8 cellular contexts compared by ENCODE assay signal in genomic region chr5:32710335-32710858, GRCh38. TPM values are rescaled to one million over a fixed set of nuclear protein-coding genes. Genes with fewer than 3 reads are reported as not detected.
DNase-seq lines count a peak whose midpoint lies in the region; ATAC-seq and TF ChIP-seq lines count a peak whose summit lies in the region.

No MANE protein-coding gene starts in this region.

- ATAC-seq in SK-N-SH treated with all-trans-retinoic acid at 6 μM for 48 hours (peak; percentile 35), GM18520 (IDR thresholded peaks at IDR 0.05; ENCODE audit: unreplicated experiment) (no peak)

- CTCF ChIA-PET in activated naive CD4-positive, alpha-beta T cell treated with anti-CD3 and anti-CD28 coated beads, Interleukin-2, amount 10 ng/mL, durations not matched to agents 7 days and 5 days (lab: Charles Lee) = no interaction called here

- H3K27me3 ChIP-seq in esophagus squamous epithelium = peaks cover 0 to 51% (median 0%) of the 10 kb centered on the region in 4 donors

- 0% methylated on average over 12 of the region's 29 CpGs; no CpG with 5 or more reads in 1 of the 2 donors for WGBS in esophagus squamous epithelium, 2 donors

- H3K4me1 ChIP-seq in esophagus squamous epithelium = peaks cover 12 to 62% (median 16%) of the 10 kb centered on the region in 3 donors

- H3K9me3 ChIP-seq in esophagus squamous epithelium = no peaks in the 10 kb centered on the region

- TF ChIP-seq CTCF in esophagus squamous epithelium (IDR thresholded peaks at IDR 0.05) (no peak), nephron progenitor cell (IDR thresholded peaks at IDR 0.05) (no peak)

- no peak for DNase-seq in activated naive CD4-positive, alpha-beta T cell treated with anti-CD3 and anti-CD28 coated beads, Interleukin-2, amount 10 ng/mL, durations not matched to agents 7 days and 5 days
- DNase-seq in activated naive CD4-positive, alpha-beta T cell treated with anti-CD3 and anti-CD28 coated beads, Interleukin-2, amount 50 U/mL, for 16 hours = no peak
- no peak for DNase-seq in esophagus squamous epithelium (lab: John Stamatoyannopoulos, UW)
- peak; percentile 58 for DNase-seq in nephron progenitor cell
- DNase-seq in NCI-H345 treated with DMSO at 0.1 percent for 48 hours (lab: John Stamatoyannopoulos, UW; ENCODE audit: unreplicated experiment) = no peak
- no peak for DNase-seq in stimulated activated CD4-positive, alpha-beta T cell treated with anti-CD3 and anti-CD28 coated beads, Interleukin-2, amount 100 ng/mL, for 48 hours

- H3K27ac ChIP-seq in esophagus squamous epithelium = peak overlapping the region; percentile 73 to 89 (median 80)

- H3K4me3 ChIP-seq in esophagus squamous epithelium = peak overlapping the region; percentile 42 to 81 (median 72)

- no peaks in the 10 kb centered on the region for H3K9me3 Mint-ChIP-seq in activated naive CD4-positive, alpha-beta T cell treated with anti-CD3 and anti-CD28 coated beads, Interleukin-2, amount 10 ng/mL, durations not matched to agents 7 days and 5 days
- H3K9me3 Mint-ChIP-seq in nephron progenitor cell = no peaks in the 10 kb centered on the region

- no peaks in the 10 kb centered on the region for H3K36me3 Mint-ChIP-seq in activated naive CD4-positive, alpha-beta T cell treated with anti-CD3 and anti-CD28 coated beads, Interleukin-2, amount 10 ng/mL, durations not matched to agents 7 days and 5 days
- no peaks in the 10 kb centered on the region for H3K36me3 Mint-ChIP-seq in nephron progenitor cell (ENCODE audit: low read depth)

- peak overlapping the region; percentile 69 for H3K4me3 Mint-ChIP-seq in activated naive CD4-positive, alpha-beta T cell treated with anti-CD3 and anti-CD28 coated beads, Interleukin-2, amount 10 ng/mL, durations not matched to agents 7 days and 5 days
- peak overlapping the region; percentile 75 for H3K4me3 Mint-ChIP-seq in nephron progenitor cell

- intact Hi-C loops in esophagus squamous epithelium (cut with DNase I) = no loop called here

- peaks cover 79% of the 10 kb centered on the region for H3K27me3 Mint-ChIP-seq in activated naive CD4-positive, alpha-beta T cell treated with anti-CD3 and anti-CD28 coated beads, Interleukin-2, amount 10 ng/mL, durations not matched to agents 7 days and 5 days
- peaks cover 92% of the 10 kb centered on the region for H3K27me3 Mint-ChIP-seq in nephron progenitor cell (ENCODE audit: low read depth, poor library complexity)

- peaks cover 33% of the 10 kb centered on the region for H3K4me1 Mint-ChIP-seq in activated naive CD4-positive, alpha-beta T cell treated with anti-CD3 and anti-CD28 coated beads, Interleukin-2, amount 10 ng/mL, durations not matched to agents 7 days and 5 days
- peaks cover 36% of the 10 kb centered on the region for H3K4me1 Mint-ChIP-seq in nephron progenitor cell

- TF ChIP-seq POLR2A in esophagus squamous epithelium (IDR thresholded peaks at IDR 0.05) = no peak

- no peaks in the 10 kb centered on the region for H3K36me3 ChIP-seq in esophagus squamous epithelium

- no peak overlapping the region for H3K27ac Mint-ChIP-seq in activated naive CD4-positive, alpha-beta T cell treated with anti-CD3 and anti-CD28 coated beads, Interleukin-2, amount 10 ng/mL, durations not matched to agents 7 days and 5 days
- no peak overlapping the region for H3K27ac Mint-ChIP-seq in nephron progenitor cell

TF ChIP-seq in SK-N-SH treated with all-trans-retinoic acid at 6 μM for 48 hours, 23 proteins besides CTCF, POLR2A, EP300 and RAD21:
- TF ChIP-seq ZNF70 (CRISPR knock-in tag; IDR thresholded peaks at IDR 0.05) (no peak), ISL1 (CRISPR knock-in tag; IDR thresholded peaks at IDR 0.05) (no peak), RARB (CRISPR knock-in tag; IDR thresholded peaks at IDR 0.05) (no peak), ARNTL (CRISPR knock-in tag; IDR thresholded peaks at IDR 0.05; ENCODE audit: borderline replicate concordance, low read depth) (no peak), GLIS3 (CRISPR knock-in tag; IDR thresholded peaks at IDR 0.05) (no peak)
- TF ChIP-seq, protein P1, sequence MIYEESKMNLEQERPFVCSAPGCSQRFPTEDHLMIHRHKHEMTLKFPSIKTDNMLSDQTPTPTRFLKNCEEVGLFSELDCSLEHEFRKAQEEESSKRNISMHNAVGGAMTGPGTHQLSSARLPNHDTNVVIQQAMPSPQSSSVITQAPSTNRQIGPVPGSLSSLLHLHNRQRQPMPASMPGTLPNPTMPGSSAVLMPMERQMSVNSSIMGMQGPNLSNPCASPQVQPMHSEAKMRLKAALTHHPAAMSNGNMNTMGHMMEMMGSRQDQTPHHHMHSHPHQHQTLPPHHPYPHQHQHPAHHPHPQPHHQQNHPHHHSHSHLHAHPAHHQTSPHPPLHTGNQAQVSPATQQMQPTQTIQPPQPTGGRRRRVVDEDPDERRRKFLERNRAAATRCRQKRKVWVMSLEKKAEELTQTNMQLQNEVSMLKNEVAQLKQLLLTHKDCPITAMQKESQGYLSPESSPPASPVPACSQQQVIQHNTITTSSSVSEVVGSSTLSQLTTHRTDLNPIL (CRISPR knock-in tag; IDR thresholded peaks at IDR 0.05; ENCODE audit: low read depth) = no peak
- TF ChIP-seq, protein P2, sequence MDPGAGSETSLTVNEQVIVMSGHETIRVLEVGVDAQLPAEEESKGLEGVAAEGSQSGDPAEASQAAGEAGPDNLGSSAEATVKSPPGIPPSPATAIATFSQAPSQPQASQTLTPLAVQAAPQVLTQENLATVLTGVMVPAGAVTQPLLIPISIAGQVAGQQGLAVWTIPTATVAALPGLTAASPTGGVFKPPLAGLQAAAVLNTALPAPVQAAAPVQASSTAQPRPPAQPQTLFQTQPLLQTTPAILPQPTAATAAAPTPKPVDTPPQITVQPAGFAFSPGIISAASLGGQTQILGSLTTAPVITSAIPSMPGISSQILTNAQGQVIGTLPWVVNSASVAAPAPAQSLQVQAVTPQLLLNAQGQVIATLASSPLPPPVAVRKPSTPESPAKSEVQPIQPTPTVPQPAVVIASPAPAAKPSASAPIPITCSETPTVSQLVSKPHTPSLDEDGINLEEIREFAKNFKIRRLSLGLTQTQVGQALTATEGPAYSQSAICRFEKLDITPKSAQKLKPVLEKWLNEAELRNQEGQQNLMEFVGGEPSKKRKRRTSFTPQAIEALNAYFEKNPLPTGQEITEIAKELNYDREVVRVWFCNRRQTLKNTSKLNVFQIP (CRISPR knock-in tag; IDR thresholded peaks at IDR 0.05; ENCODE audit: borderline replicate concordance, low read depth) = no peak
- TF ChIP-seq, protein P3, sequence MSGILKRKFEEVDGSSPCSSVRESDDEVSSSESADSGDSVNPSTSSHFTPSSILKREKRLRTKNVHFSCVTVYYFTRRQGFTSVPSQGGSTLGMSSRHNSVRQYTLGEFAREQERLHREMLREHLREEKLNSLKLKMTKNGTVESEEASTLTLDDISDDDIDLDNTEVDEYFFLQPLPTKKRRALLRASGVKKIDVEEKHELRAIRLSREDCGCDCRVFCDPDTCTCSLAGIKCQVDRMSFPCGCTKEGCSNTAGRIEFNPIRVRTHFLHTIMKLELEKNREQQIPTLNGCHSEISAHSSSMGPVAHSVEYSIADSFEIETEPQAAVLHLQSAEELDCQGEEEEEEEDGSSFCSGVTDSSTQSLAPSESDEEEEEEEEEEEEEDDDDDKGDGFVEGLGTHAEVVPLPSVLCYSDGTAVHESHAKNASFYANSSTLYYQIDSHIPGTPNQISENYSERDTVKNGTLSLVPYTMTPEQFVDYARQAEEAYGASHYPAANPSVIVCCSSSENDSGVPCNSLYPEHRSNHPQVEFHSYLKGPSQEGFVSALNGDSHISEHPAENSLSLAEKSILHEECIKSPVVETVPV (CRISPR knock-in tag; IDR thresholded peaks at IDR 0.05) = no peak
TF ChIP-seq in SK-N-SH treated with all-trans-retinoic acid at 6 μM for 48 hours: peak in this region for 0.

RNA-seq across cellular contexts. Expression of gene NPR3, which starts 0.7 kb away (rescaled TPM):
- 10 to 100 TPM in 3 of 4 donors, 1 to 10 TPM in 1; 7.9 to 31.3 (median 13.0) TPM for total RNA-seq in esophagus squamous epithelium
